2 cellular contexts compared by ENCODE assay signal in genomic region chr17:44902135-44902760, GRCh38.
TF ChIP-seq lines count a peak whose summit lies in the region.

No MANE protein-coding gene starts in this region.

TF ChIP-seq in SK-N-SH, 30 proteins besides CTCF, POLR2A, EP300 and RAD21 (continued from another document):
- no peak for TF ChIP-seq MAX (IDR thresholded peaks at IDR 0.05; ENCODE audit: low read depth)
- TF ChIP-seq ELF1 (IDR thresholded peaks at IDR 0.05) = no peak
- no peak for TF ChIP-seq RXRA (IDR thresholded peaks at IDR 0.05; ENCODE audit: borderline replicate concordance, low read depth)
- TF ChIP-seq IRF3 (IDR thresholded peaks at IDR 0.05; ENCODE audit: low read depth, low read length) = no peak
- TF ChIP-seq YY1 (IDR thresholded peaks at IDR 0.05; ENCODE audit: low read depth) = no peak
- no peak for TF ChIP-seq FOXJ3 (CRISPR knock-in tag; IDR thresholded peaks at IDR 0.05)
- TF ChIP-seq USF2 (IDR thresholded peaks at IDR 0.05; ENCODE audit: borderline replicate concordance, low read depth, low read length) = no peak
- TF ChIP-seq ZBTB33 (IDR thresholded peaks at IDR 0.05; ENCODE audit: borderline replicate concordance, low read depth) = no peak
- no peak for TF ChIP-seq TCF12 (IDR thresholded peaks at IDR 0.05)
- TF ChIP-seq REST (IDR thresholded peaks at IDR 0.05; ENCODE audit: low read depth, low read length) = no peak
- no peak for TF ChIP-seq USF1 (IDR thresholded peaks at IDR 0.05; ENCODE audit: borderline replicate concordance, low read depth)

TF ChIP-seq in SK-N-SH treated with all-trans-retinoic acid at 6 μM for 48 hours, 23 proteins besides CTCF, POLR2A, EP300 and RAD21:
- TF ChIP-seq CSRNP3 (CRISPR knock-in tag; IDR thresholded peaks at IDR 0.05) = no peak
- no peak for TF ChIP-seq POU6F1 (CRISPR knock-in tag; IDR thresholded peaks at IDR 0.05; ENCODE audit: borderline replicate concordance, low read depth)
- no peak for TF ChIP-seq RARB (CRISPR knock-in tag; IDR thresholded peaks at IDR 0.05)
- TF ChIP-seq TOX (CRISPR knock-in tag; IDR thresholded peaks at IDR 0.05; ENCODE audit: borderline replicate concordance) = no peak
- no peak for TF ChIP-seq ZNF565 (CRISPR knock-in tag; conservative IDR thresholded peaks at IDR 0.05; ENCODE audit: low read depth)
- TF ChIP-seq SNAI2 (CRISPR knock-in tag; IDR thresholded peaks at IDR 0.05) = no peak
- TF ChIP-seq ZNF70 (CRISPR knock-in tag; IDR thresholded peaks at IDR 0.05) = no peak
- no peak for TF ChIP-seq ZC3H10 (CRISPR knock-in tag; IDR thresholded peaks at IDR 0.05)
- no peak for TF ChIP-seq ZNF8 (CRISPR knock-in tag; IDR thresholded peaks at IDR 0.05)
- no peak for TF ChIP-seq CREB5 (CRISPR knock-in tag; IDR thresholded peaks at IDR 0.05; ENCODE audit: low read depth)
- no peak for TF ChIP-seq GLIS3 (CRISPR knock-in tag; IDR thresholded peaks at IDR 0.05)
- no peak for TF ChIP-seq OSR1 (CRISPR knock-in tag; IDR thresholded peaks at IDR 0.05)
- TF ChIP-seq TCF4 (CRISPR knock-in tag; IDR thresholded peaks at IDR 0.05; ENCODE audit: borderline replicate concordance) = no peak
- no peak for TF ChIP-seq BACH2 (CRISPR knock-in tag; IDR thresholded peaks at IDR 0.05; ENCODE audit: borderline replicate concordance)
- no peak for TF ChIP-seq ZFP3 (CRISPR knock-in tag; IDR thresholded peaks at IDR 0.05)
- no peak for TF ChIP-seq ISL1 (CRISPR knock-in tag; IDR thresholded peaks at IDR 0.05)
- TF ChIP-seq PPARA (CRISPR knock-in tag; IDR thresholded peaks at IDR 0.05; ENCODE audit: borderline replicate concordance) = no peak
- no peak for TF ChIP-seq CSDC2 (CRISPR knock-in tag; IDR thresholded peaks at IDR 0.05)
- no peak for TF ChIP-seq PATZ1 (CRISPR knock-in tag; IDR thresholded peaks at IDR 0.05; ENCODE audit: borderline replicate concordance)
